8 cellular contexts compared by ENCODE assay signal in the genomic region with DNA sequence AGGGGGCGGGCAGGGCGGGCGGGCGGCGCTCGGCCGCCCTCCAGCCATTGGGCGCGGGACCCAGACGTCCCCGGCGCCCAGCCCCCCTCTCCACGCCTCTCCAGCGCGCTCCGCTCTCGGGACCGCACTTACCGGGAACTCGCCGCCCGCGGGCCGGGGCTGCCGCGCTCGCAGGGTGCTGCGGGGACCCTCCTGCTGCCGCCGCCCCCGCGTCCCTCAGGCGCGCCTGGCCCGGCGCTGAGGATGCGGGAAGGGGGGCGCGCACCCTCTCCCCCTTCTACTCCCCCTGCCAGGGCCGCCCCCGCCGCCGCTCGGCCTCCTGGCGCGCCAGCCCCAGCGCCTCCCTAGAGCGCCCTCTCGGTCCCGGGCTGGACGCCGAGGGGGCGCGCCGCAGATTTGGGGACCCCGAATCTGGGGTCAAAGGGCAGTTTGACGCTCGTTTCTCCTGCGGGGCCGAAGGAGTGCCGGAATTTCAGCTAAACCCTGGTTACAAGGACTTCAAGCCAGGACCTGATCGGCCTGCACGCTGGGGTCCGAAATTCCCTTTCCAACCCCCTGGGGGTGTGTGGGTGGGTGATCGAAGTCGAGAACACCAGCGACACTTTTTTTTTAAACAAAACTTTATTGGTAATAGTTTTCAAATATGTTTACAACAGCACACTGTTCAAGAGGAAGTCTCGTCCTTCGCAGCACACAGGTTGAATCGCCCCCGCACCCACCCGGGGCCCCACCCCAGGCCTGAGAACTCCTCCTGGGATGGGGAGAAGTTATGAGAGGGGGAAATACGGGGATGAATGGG. TPM values are rescaled to one million over a fixed set of nuclear protein-coding genes. Genes with fewer than 3 reads are reported as not detected.
DNase-seq lines count a peak whose midpoint lies in the region; ATAC-seq and TF ChIP-seq lines count a peak whose summit lies in the region.

No MANE protein-coding gene starts in this region.

- peaks cover 20% of the 10 kb centered on the region for H3K36me3 ChIP-seq in endodermal cell (ENCODE audit: control insufficient read depth, insufficient read depth, low read length)
- H3K36me3 ChIP-seq in stomach smooth muscle (ENCODE audit: control insufficient read depth in 2 of 2, insufficient read depth in 2 of 2, low read length in 2 of 2) = peaks cover 5 to 8% of the 10 kb centered on the region in 2 donors

- H3K27me3 Mint-ChIP-seq in activated CD4-positive, alpha-beta memory T cell treated with anti-CD3 and anti-CD28 coated beads, Interleukin-2, amount 10 ng/mL, durations not matched to agents 7 days and 5 days = no peaks in the 10 kb centered on the region
- H3K27me3 Mint-ChIP-seq in endodermal cell (ENCODE audit: insufficient read depth) = peaks cover 22% of the 10 kb centered on the region

- ATAC-seq in GM18858 (IDR thresholded peaks at IDR 0.05; ENCODE audit: unreplicated experiment) (peak; percentile 36), HG03064 (IDR thresholded peaks at IDR 0.05; ENCODE audit: low read depth, unreplicated experiment) (peak; percentile 54)

- H3K4me3 ChIP-seq in endodermal cell (ENCODE audit: low read length) (peak overlapping the region; percentile 86), stomach smooth muscle (ENCODE audit: low read length in 2 of 2) (peak overlapping the region; percentile 80 to 90)

- H3K36me3 Mint-ChIP-seq in activated CD4-positive, alpha-beta memory T cell treated with anti-CD3 and anti-CD28 coated beads, Interleukin-2, amount 10 ng/mL, durations not matched to agents 7 days and 5 days (ENCODE audit: low read depth) = peaks cover 27% of the 10 kb centered on the region
- peaks cover 32% of the 10 kb centered on the region for H3K36me3 Mint-ChIP-seq in endodermal cell (ENCODE audit: low read depth)

- peak; percentile 39 for TF ChIP-seq CTCF in endodermal cell (conservative IDR thresholded peaks at IDR 0.05)

- H3K27ac Mint-ChIP-seq in activated CD4-positive, alpha-beta memory T cell treated with anti-CD3 and anti-CD28 coated beads, Interleukin-2, amount 10 ng/mL, durations not matched to agents 7 days and 5 days = peak overlapping the region; percentile 98
- peak overlapping the region; percentile 93 for H3K27ac Mint-ChIP-seq in endodermal cell

- peak overlapping the region; percentile 49 for H3K27ac ChIP-seq in endodermal cell (ENCODE audit: low read depth, low read length)
- peak overlapping the region; percentile 86 for H3K27ac ChIP-seq in stomach smooth muscle (ENCODE audit: low read length)

- H3K9me3 Mint-ChIP-seq in activated CD4-positive, alpha-beta memory T cell treated with anti-CD3 and anti-CD28 coated beads, Interleukin-2, amount 10 ng/mL, durations not matched to agents 7 days and 5 days = peaks cover 9% of the 10 kb centered on the region
- peaks cover 22% of the 10 kb centered on the region for H3K9me3 Mint-ChIP-seq in endodermal cell

- 1 to 3% methylated on average over 6 to 68 of the region's 73 CpGs for WGBS in endodermal cell (ENCODE audit: insufficient coverage in 1 of 2, insufficient read length in 1 of 2), 2 experiments

- H3K4me1 Mint-ChIP-seq in activated CD4-positive, alpha-beta memory T cell treated with anti-CD3 and anti-CD28 coated beads, Interleukin-2, amount 10 ng/mL, durations not matched to agents 7 days and 5 days = peaks cover 23% of the 10 kb centered on the region
- H3K4me1 Mint-ChIP-seq in endodermal cell = peaks cover 10% of the 10 kb centered on the region

- H3K9me3 ChIP-seq in endodermal cell (ENCODE audit: control insufficient read depth, low read length) = peaks cover 9% of the 10 kb centered on the region
- H3K9me3 ChIP-seq in stomach smooth muscle (ENCODE audit: control insufficient read depth in 2 of 2, low read length in 2 of 2) = peaks cover 2 to 6% of the 10 kb centered on the region in 2 donors

- DNase-seq in AG20443 (ENCODE audit: low spot score) = peak; percentile 52
- DNase-seq in NCI-H446 treated with DMSO at 0.1 percent for 48 hours (lab: John Stamatoyannopoulos, UW) = peak; percentile 65
- peak; percentile 80 for DNase-seq in activated CD4-positive, alpha-beta memory T cell treated with anti-CD3 and anti-CD28 coated beads, Interleukin-2, amount 10 ng/mL, durations not matched to agents 7 days and 5 days
- DNase-seq in endodermal cell = peak; percentile 77
- DNase-seq in mucosa of gallbladder (ENCODE audit: low spot score) = peak; percentile 37

- POLR2A ChIA-PET in activated CD4-positive, alpha-beta memory T cell treated with anti-CD3 and anti-CD28 coated beads, Interleukin-2, amount 10 ng/mL, durations not matched to agents 7 days and 5 days (lab: Charles Lee) = interaction anchor here (0.6 to 1.7 kb wide), 9 partner anchors 10 to 248 kb away, joined by 3 to 11 read pairs (median 4); partner anchors contain the start of genes ASF1B, IL27RA and PRKACA

- H3K9ac ChIP-seq in endodermal cell (ENCODE audit: extremely low read depth, low read length, poor library complexity, severe bottlenecking) (peak overlapping the region; percentile 42), stomach smooth muscle (ENCODE audit: low read length in 2 of 2) (peak overlapping the region; percentile 69 to 81)

- CTCF ChIA-PET in activated CD4-positive, alpha-beta memory T cell treated with anti-CD3 and anti-CD28 coated beads, Interleukin-2, amount 10 ng/mL, durations not matched to agents 7 days and 5 days (lab: Charles Lee) = interaction anchor here (0.8 to 1.7 kb wide), 2 partner anchors 23 to 45 kb away, joined by 4 read pairs; partner anchors contain the start of gene ASF1B

- no peaks in the 10 kb centered on the region for H3K27me3 ChIP-seq in endodermal cell (ENCODE audit: control insufficient read depth, insufficient read depth, low read length, poor library complexity, severe bottlenecking)
- H3K27me3 ChIP-seq in stomach smooth muscle (ENCODE audit: control insufficient read depth in 1 of 2, insufficient read depth in 2 of 2, low read length in 2 of 2) = no peaks in the 10 kb centered on the region

- no peaks in the 10 kb centered on the region for H3K4me1 ChIP-seq in endodermal cell (ENCODE audit: control insufficient read depth, insufficient read depth, low read length)
- H3K4me1 ChIP-seq in stomach smooth muscle (ENCODE audit: control insufficient read depth, insufficient read depth, low read length) = peaks cover 14% of the 10 kb centered on the region

- peak overlapping the region; percentile 99 for H3K4me3 Mint-ChIP-seq in activated CD4-positive, alpha-beta memory T cell treated with anti-CD3 and anti-CD28 coated beads, Interleukin-2, amount 10 ng/mL, durations not matched to agents 7 days and 5 days
- peak overlapping the region; percentile 65 for H3K4me3 Mint-ChIP-seq in endodermal cell

RNA-seq across cellular contexts. Expression of gene SAMD1, which starts 0.7 kb away (rescaled TPM):
- 10 to 100 TPM; 63.4 to 64.6 TPM for total RNA-seq in activated CD4-positive, alpha-beta memory T cell treated with anti-CD3 and anti-CD28 coated beads, Interleukin-2, amount 10 ng/mL, durations not matched to agents 7 days and 5 days
- total RNA-seq in endodermal cell = 100 to 1,000 TPM in 1 of 2 donors, 10 to 100 TPM in 1; 94.2 to 126 TPM
- polyA plus RNA-seq in endodermal cell (2013, experiment 1 of 2) = 66.5 TPM
- 71.4 TPM for polyA plus RNA-seq in endodermal cell (2013, experiment 2 of 2)
- 56.5 TPM for total RNA-seq in mucosa of gallbladder

RNA-seq across cellular contexts. Expression of gene C19orf67, which starts 5.7 kb away (rescaled TPM):
- total RNA-seq in activated CD4-positive, alpha-beta memory T cell treated with anti-CD3 and anti-CD28 coated beads, Interleukin-2, amount 10 ng/mL, durations not matched to agents 7 days and 5 days = under 1 TPM in 1 of 2 experiments, not detected in 1; 0.35 TPM
- 1 to 10 TPM in 1 of 2 donors, under 1 TPM in 1; 0.73 to 1.1 TPM for total RNA-seq in endodermal cell
- polyA plus RNA-seq in endodermal cell (2013, experiment 1 of 2) = not detected
- not detected for polyA plus RNA-seq in endodermal cell (2013, experiment 2 of 2)
- total RNA-seq in mucosa of gallbladder = not detected

RNA-seq across cellular contexts. Expression of gene MISP3, which starts 18.7 kb away (rescaled TPM):
- total RNA-seq in activated CD4-positive, alpha-beta memory T cell treated with anti-CD3 and anti-CD28 coated beads, Interleukin-2, amount 10 ng/mL, durations not matched to agents 7 days and 5 days = 1 to 10 TPM; 3.2 to 3.5 TPM
- 1 to 10 TPM in 1 of 2 donors, under 1 TPM in 1; 0.73 to 1.4 TPM for total RNA-seq in endodermal cell
- 1.9 TPM for polyA plus RNA-seq in endodermal cell (2013, experiment 1 of 2)
- polyA plus RNA-seq in endodermal cell (2013, experiment 2 of 2) = 1.8 TPM
- 21.6 TPM for total RNA-seq in mucosa of gallbladder

RNA-seq across cellular contexts. Expression of gene PRKACA, which starts 26.3 kb away (rescaled TPM):
- 10 to 100 TPM; 48.1 to 49.8 TPM for total RNA-seq in activated CD4-positive, alpha-beta memory T cell treated with anti-CD3 and anti-CD28 coated beads, Interleukin-2, amount 10 ng/mL, durations not matched to agents 7 days and 5 days
- total RNA-seq in endodermal cell (10 to 100 TPM; 62.1 to 73.8 TPM), mucosa of gallbladder (98.7 TPM)
- 58.6 TPM for polyA plus RNA-seq in endodermal cell (2013, experiment 1 of 2)
- polyA plus RNA-seq in endodermal cell (2013, experiment 2 of 2) = 60.1 TPM

RNA-seq across cellular contexts. Expression of gene PALM3, which starts 29.4 kb away (rescaled TPM):
- not detected for total RNA-seq in activated CD4-positive, alpha-beta memory T cell treated with anti-CD3 and anti-CD28 coated beads, Interleukin-2, amount 10 ng/mL, durations not matched to agents 7 days and 5 days
- total RNA-seq in endodermal cell (1 to 10 TPM; 1.3 to 4.9 TPM), mucosa of gallbladder (42.8 TPM)
- polyA plus RNA-seq in endodermal cell (2013, experiment 1 of 2) = 7.6 TPM
- 5.2 TPM for polyA plus RNA-seq in endodermal cell (2013, experiment 2 of 2)

Comparison
In these comparisons a context has a peak if more than half of its experiments do, and no peak if none do; other contexts are left out.
1. Peak in every context shown above with its lines: DNase-seq, ATAC-seq, H3K4me3 ChIP-seq and H3K27ac ChIP-seq.